In the genomic region with DNA sequence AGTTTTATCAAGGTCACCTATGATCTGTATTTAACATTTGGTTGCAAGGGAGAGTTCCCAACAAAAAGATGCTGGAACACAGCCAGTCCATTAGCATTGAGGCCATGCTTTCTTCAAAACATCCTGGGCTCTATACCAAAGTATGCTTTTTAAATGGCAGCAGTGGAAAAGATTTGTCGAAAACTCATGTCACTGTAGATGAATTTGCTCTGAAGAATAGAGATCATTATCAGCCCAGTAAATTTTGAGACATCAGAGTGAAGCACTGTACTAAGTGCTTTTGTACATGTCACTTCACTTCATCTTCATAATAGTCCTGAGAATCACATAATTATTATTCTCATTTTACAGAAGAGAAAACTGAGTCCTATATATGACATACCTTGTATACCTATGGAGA, we compare ENCODE assay signal across 28 cellular contexts.
"Had no signal": no experiment of that assay in that cellular context is flagged by ENCODE, and none has a peak within 500 bp of the region (broad histone marks: within the 10 kb centered on the region; RNA-seq: fewer than 3 reads in every experiment).

No MANE protein-coding gene starts in this region.

- H3K27ac ChIP-seq: adrenal gland, cardiac muscle cell, VCaP had no signal

- H3K4me3 ChIP-seq: adrenal gland, cardiac muscle cell had no signal

- DNase-seq: activated B cell treated with CpG ODN at 0.5 μM for 24 hours; activated CD4-positive, alpha-beta memory T cell treated with anti-CD3 and anti-CD28 coated beads for 36 hours; activated CD4-positive, alpha-beta T cell treated with anti-CD3 and anti-CD28 coated beads for 4 hours; activated CD4-positive, alpha-beta T cell treated with anti-CD3 and anti-CD28 coated beads, Interleukin-2, amount 10 ng/mL, durations not matched to agents 24 days and 14 days; activated CD4-positive, alpha-beta T cell treated with anti-CD3 and anti-CD28 coated beads, Interleukin-2, amount 50 U/mL, for 1 hour; activated CD4-positive, alpha-beta T cell treated with anti-CD3 and anti-CD28 coated beads, Interleukin-2, amount 50 U/mL, for 4 hours; activated CD4-positive, CD25-positive, alpha-beta regulatory T cell treated with anti-CD3 and anti-CD28 coated beads, Interleukin-2, amount 50 U/mL, for 72 hours; activated CD8-positive, alpha-beta memory T cell treated with anti-CD3 and anti-CD28 coated beads, Interleukin-2, amount 50 U/mL, for 4 hours; activated CD8-positive, alpha-beta T cell treated with anti-CD3 and anti-CD28 coated beads for 36 hours; activated effector memory CD4-positive, alpha-beta T cell treated with anti-CD3 and anti-CD28 coated beads, Interleukin-2, amount 50 U/mL, for 16 hours; activated gamma-delta T cell treated with Interleukin-2 at 50 U/mL for 16 hours; activated naive CD4-positive, alpha-beta T cell; activated naive CD4-positive, alpha-beta T cell treated with anti-CD3 and anti-CD28 coated beads for 36 hours; activated naive CD4-positive, alpha-beta T cell treated with anti-CD3 and anti-CD28 coated beads, Interleukin-2, amount 50 U/mL, for 16 hours; activated naive CD8-positive, alpha-beta T cell treated with anti-CD3 and anti-CD28 coated beads for 36 hours; activated T-cell treated with anti-CD3 and anti-CD28 coated beads for 4 hours; activated T-cell treated with anti-CD3 and anti-CD28 coated beads, Interleukin-2, amount 50 U/mL, for 1 hour; activated T-cell treated with anti-CD3 and anti-CD28 coated beads, Interleukin-2, amount 50 U/mL, for 4 hours; activated T-cell treated with anti-CD3 and anti-CD28 coated beads, Interleukin-2, amount 50 U/mL, for 72 hours; adrenal gland; amniotic stem cell; aorta; central memory CD4-positive, alpha-beta T cell; T-helper 2 cell; T-helper 9 cell had no signal

- ATAC-seq: activated CD8-positive, alpha-beta T cell treated with anti-CD3 and anti-CD28 coated beads for 36 hours; activated T-cell treated with anti-CD3 and anti-CD28 coated beads, Interleukin-2, amount 50 U/mL, for 4 hours; activated T-helper 17 cell treated with anti-CD3 and anti-CD28 coated beads, Interleukin-2, amount 50 U/mL, for 72 hours had no signal

- H3K36me3 ChIP-seq: adrenal gland, cardiac muscle cell had no signal

- H3K9me3 ChIP-seq: adrenal gland had no signal

- H3K27me3 ChIP-seq: adrenal gland, cardiac muscle cell had no signal
